In the genomic region with DNA sequence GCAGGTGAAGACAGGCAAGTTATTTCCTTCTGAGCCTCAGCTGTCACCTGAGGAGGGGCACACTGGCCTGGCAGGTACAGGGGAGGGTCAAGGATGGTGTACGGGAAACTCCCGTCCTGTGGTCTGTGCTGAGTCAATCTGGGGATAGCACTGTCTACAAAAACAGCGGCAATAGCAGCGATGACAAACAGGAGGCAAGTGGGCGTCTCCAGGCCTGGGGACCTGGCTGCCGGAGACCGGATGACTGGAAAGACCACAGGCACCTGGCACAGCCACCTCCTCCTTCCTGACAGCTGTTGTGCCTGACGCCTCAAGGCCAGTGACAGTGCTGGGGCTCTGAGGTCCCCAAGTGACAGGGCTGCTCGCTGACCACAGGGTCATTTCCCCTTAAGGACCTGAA, we compare ENCODE assay signal across 8 cellular contexts.
DNase-seq lines count a peak whose midpoint lies in the region; ATAC-seq and TF ChIP-seq lines count a peak whose summit lies in the region.

No MANE protein-coding gene starts in this region.

- H3K4me1 Mint-ChIP-seq in Calu3 (ENCODE audit: low read depth, unreplicated experiment), result no peaks in the 10 kb centered on the region
- peaks cover 21% of the 10 kb centered on the region for H3K4me1 Mint-ChIP-seq in activated T-helper 2 cell treated with anti-CD3 and anti-CD28 coated beads, Interferon-gamma antibody, Interleukin-2, Interleukin-4, amounts not matched to agents 10 μg/mL and 5 μg/mL and 100 μg/mL, durations not matched to agents 14 hours and 24 hours and 36 hours (ENCODE audit: low read depth)

- intact Hi-C loops in Calu3 (cut with micrococcal nuclease; ENCODE audit: unreplicated experiment) (no loop called here), Right ventricle myocardium inferior (cut with DNase I) (no loop called here), dorsolateral prefrontal cortex (cut with DNase I) (no loop called here)
- intact Hi-C loops in activated T-helper 2 cell treated with anti-CD3 and anti-CD28 coated beads, Interferon-gamma antibody, Interleukin-2, Interleukin-4, amounts not matched to agents 10 μg/mL and 5 μg/mL and 100 μg/mL, durations not matched to agents 14 hours and 24 hours and 36 hours (cut with micrococcal nuclease), result loop anchor here (1.0 kb wide), 3 partner anchors 14 to 47 kb away; no protein-coding TSS in a partner anchor

- CTCF ChIA-PET in Calu3 (lab: Charles Lee), result no interaction called here

- H3K4me3 Mint-ChIP-seq in Calu3 (ENCODE audit: low read depth, unreplicated experiment), result no peak overlapping the region
- no peak overlapping the region for H3K4me3 Mint-ChIP-seq in activated T-helper 2 cell treated with anti-CD3 and anti-CD28 coated beads, Interferon-gamma antibody, Interleukin-2, Interleukin-4, amounts not matched to agents 10 μg/mL and 5 μg/mL and 100 μg/mL, durations not matched to agents 14 hours and 24 hours and 36 hours (ENCODE audit: low read depth)

- no peak overlapping the region for H3K27ac Mint-ChIP-seq in Calu3 (ENCODE audit: unreplicated experiment)
- peak overlapping the region; percentile 5 for H3K27ac Mint-ChIP-seq in activated T-helper 2 cell treated with anti-CD3 and anti-CD28 coated beads, Interferon-gamma antibody, Interleukin-2, Interleukin-4, amounts not matched to agents 10 μg/mL and 5 μg/mL and 100 μg/mL, durations not matched to agents 14 hours and 24 hours and 36 hours

- no TSS peak for BruUV-seq in Calu3 (replicated peaks; lab: Mats Ljungman, UMichigan)

- H3K27me3 Mint-ChIP-seq in Calu3 (ENCODE audit: unreplicated experiment), result no peaks in the 10 kb centered on the region
- H3K27me3 Mint-ChIP-seq in activated T-helper 2 cell treated with anti-CD3 and anti-CD28 coated beads, Interferon-gamma antibody, Interleukin-2, Interleukin-4, amounts not matched to agents 10 μg/mL and 5 μg/mL and 100 μg/mL, durations not matched to agents 14 hours and 24 hours and 36 hours (ENCODE audit: low read depth), result peaks cover 8% of the 10 kb centered on the region

- peak; percentile 46 for DNase-seq in Calu3
- peak; percentile 57 for DNase-seq in activated T-helper 2 cell treated with anti-CD3 and anti-CD28 coated beads, Interferon-gamma antibody, Interleukin-2, Interleukin-4, amounts not matched to agents 10 μg/mL and 5 μg/mL and 100 μg/mL, durations not matched to agents 14 hours and 24 hours and 36 hours (ENCODE audit: low spot score)
- DNase-seq in superior temporal gyrus (ENCODE audit: extremely low spot score), result no peak
- no peak for DNase-seq in activated CD4-positive, CD25-positive, alpha-beta regulatory T cell (lab: John Stamatoyannopoulos, UW)
- DNase-seq in Right ventricle myocardium inferior (ENCODE audit: missing footprints), result no peak
- DNase-seq in dorsolateral prefrontal cortex, result no peak

- no peaks in the 10 kb centered on the region for H3K36me3 Mint-ChIP-seq in Calu3 (ENCODE audit: insufficient read depth, unreplicated experiment)
- H3K36me3 Mint-ChIP-seq in activated T-helper 2 cell treated with anti-CD3 and anti-CD28 coated beads, Interferon-gamma antibody, Interleukin-2, Interleukin-4, amounts not matched to agents 10 μg/mL and 5 μg/mL and 100 μg/mL, durations not matched to agents 14 hours and 24 hours and 36 hours (ENCODE audit: low read depth), result no peaks in the 10 kb centered on the region

- peaks cover 2% of the 10 kb centered on the region for H3K9me3 Mint-ChIP-seq in Calu3 (ENCODE audit: low read depth, unreplicated experiment)
- H3K9me3 Mint-ChIP-seq in activated T-helper 2 cell treated with anti-CD3 and anti-CD28 coated beads, Interferon-gamma antibody, Interleukin-2, Interleukin-4, amounts not matched to agents 10 μg/mL and 5 μg/mL and 100 μg/mL, durations not matched to agents 14 hours and 24 hours and 36 hours, result peaks cover 5% of the 10 kb centered on the region

- H3K27ac ChIP-seq in dorsolateral prefrontal cortex, result no peak overlapping the region

- no peak overlapping the region for H3K4me3 ChIP-seq in dorsolateral prefrontal cortex

- TF ChIP-seq CTCF in Calu3 (IDR thresholded peaks at IDR 0.05; ENCODE audit: unreplicated experiment) (no peak), dorsolateral prefrontal cortex (IDR thresholded peaks at IDR 0.05 in 54 of 56, conservative IDR thresholded peaks at IDR 0.05 in 2 of 56; ENCODE audit: low read depth in 1 of 56, partially characterized antibody in 56 of 56) (no peak)

- ATAC-seq in GM19351 (IDR thresholded peaks at IDR 0.05; ENCODE audit: unreplicated experiment), result peak; percentile 89
- ATAC-seq in HG03097 (IDR thresholded peaks at IDR 0.05; ENCODE audit: low FRiP score, unreplicated experiment), result peak; percentile 71
- no peak for ATAC-seq in Right ventricle myocardium inferior

- no peaks in the 10 kb centered on the region for H3K27me3 ChIP-seq in dorsolateral prefrontal cortex

Comparison
In these comparisons a context has a peak if more than half of its experiments do, and no peak if none do; other contexts are left out.
1. DNase-seq: peak in Calu3 (single experiment) and activated T-helper 2 cell treated with anti-CD3 and anti-CD28 coated beads, Interferon-gamma antibody, Interleukin-2, Interleukin-4, amounts not matched to agents 10 μg/mL and 5 μg/mL and 100 μg/mL, durations not matched to agents 14 hours and 24 hours and 36 hours (single experiment); none in superior temporal gyrus (single experiment), activated CD4-positive, CD25-positive, alpha-beta regulatory T cell (0 of 4), Right ventricle myocardium inferior (single experiment) and dorsolateral prefrontal cortex (0 of 10).